ENCODE assay signal across 28 cellular contexts in the genomic region with DNA sequence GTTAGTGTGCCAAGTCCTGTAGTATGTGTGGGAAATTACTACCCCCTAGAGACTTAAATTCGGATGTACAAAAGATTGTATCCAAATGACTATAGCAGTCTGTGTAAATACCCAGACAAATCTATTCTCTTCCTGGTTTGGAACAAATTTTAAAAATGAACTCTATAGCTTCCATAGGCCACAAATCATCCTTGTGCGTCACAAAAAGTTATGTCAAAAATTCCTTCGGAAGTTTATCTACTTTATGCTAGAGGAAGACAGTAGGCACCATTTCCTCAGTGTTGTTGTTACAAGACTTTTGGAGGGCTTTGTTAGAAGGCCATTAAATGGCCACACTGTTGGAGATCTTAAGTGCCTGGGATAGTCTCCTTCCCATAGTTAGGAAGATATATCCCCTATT. TPM values are rescaled to one million over a fixed set of nuclear protein-coding genes. Genes with fewer than 3 reads are reported as not detected.
A peak's percentile ranks its signal among the peaks of the same experiment; 100 is the strongest.
DNase-seq lines count a peak whose midpoint lies in the region; ATAC-seq, FAIRE-seq and TF ChIP-seq lines count a peak whose summit lies in the region.
"Had no signal": no experiment of that assay in that cellular context is flagged by ENCODE, and none has a peak within 500 bp of the region (broad histone marks: within the 10 kb centered on the region; RNA-seq: fewer than 3 reads in every experiment).

No MANE protein-coding gene starts in this region.

- WGBS in HepG2 (ENCODE audit: low lambda C conversion rate): 96% methylated on average over 3 of the region's 3 CpGs
- 66% methylated on average over 3 of the region's 3 CpGs for WGBS in right lobe of liver (ENCODE audit: insufficient coverage, low coverage, low lambda C conversion rate, missing lambda C conversion rate)

- H3K79me2 ChIP-seq in HepG2 (ENCODE audit: insufficient read depth, low read length) (peaks cover 5% of the 10 kb centered on the region), OCI-LY3 (ENCODE audit: low read length) (peaks cover 31% of the 10 kb centered on the region)

- BruUV-seq in HepG2 (replicated peaks; lab: Mats Ljungman, UMichigan): TSS peak; percentile 20

- no peak for ATAC-seq in HepG2
- ATAC-seq in right lobe of liver: no peak
- ATAC-seq in foreskin keratinocyte: no peak
- ATAC-seq in Right ventricle myocardium inferior: no peak
- ATAC-seq: K562, PC-3 had no signal

- CTCF ChIA-PET in HepG2 (lab: Yijun Ruan, JAX; ENCODE audit: low intra/inter-chr PET ratio, low total read pairs): no interaction called here

- intact Hi-C loops in HepG2 (cut with micrococcal nuclease; ENCODE audit: unreplicated experiment): no loop called here
- intact Hi-C loops in right lobe of liver (cut with DNase I): no loop called here
- intact Hi-C loops in Right ventricle myocardium inferior (cut with DNase I): no loop called here

- H3K4me1 Mint-ChIP-seq in T-helper 2 cell treated with Interferon-gamma antibody and Interleukin-4, amounts not matched to agents 5 μg/mL and 100 μg/mL, for 36 hours (ENCODE audit: low read depth): no peaks in the 10 kb centered on the region

- TF ChIP-seq POLR2A in HepG2 (IDR thresholded peaks at IDR 0.05; ENCODE audit: insufficient read depth in 1 of 2, low read depth in 2 of 2, low read length in 2 of 2) (no peak), right lobe of liver (IDR thresholded peaks at IDR 0.05) (no peak)

- no peaks in the 10 kb centered on the region; the same call in 1 of the 2 replicates for H3K4me1 ChIP-seq in HepG2 (ENCODE audit: insufficient read depth, low read length)
- peaks cover 0 to 7% (median 0%) of the 10 kb centered on the region in 4 donors for H3K4me1 ChIP-seq in right lobe of liver
- no peaks in the 10 kb centered on the region for H3K4me1 ChIP-seq in OCI-LY3 (ENCODE audit: low read length)
- peaks cover 9% of the 10 kb centered on the region for H3K4me1 ChIP-seq in foreskin keratinocyte
- H3K4me1 ChIP-seq: HAP-1, SJCRH30 had no signal

- H3K4me3 ChIP-seq in HepG2 (replicated peaks in 1 of 3; ENCODE audit: insufficient read depth in 1 of 3, low read depth in 2 of 3, low read length in 3 of 3) (no peak overlapping the region), right lobe of liver (no peak overlapping the region), OCI-LY3 (ENCODE audit: low read length) (no peak overlapping the region)
- H3K4me3 ChIP-seq: BLaER1 treated with 17β-estradiol and CSF1 and Interleukin-3, amounts not matched to agents 10 nM and 100 nM; HAP-1; K562; SJCRH30 had no signal

- no peaks in the 10 kb centered on the region for H3K27me3 Mint-ChIP-seq in T-helper 2 cell treated with Interferon-gamma antibody and Interleukin-4, amounts not matched to agents 5 μg/mL and 100 μg/mL, for 36 hours (ENCODE audit: low read depth)
- H3K27me3 Mint-ChIP-seq: CD4-positive, alpha-beta T cell had no signal

- H4K20me1 ChIP-seq in HepG2 (ENCODE audit: insufficient read depth, low read length) (0 out of 2 replicates have a peak, but pooled peaks cover 3% of the 10 kb centered on the region), OCI-LY3 (ENCODE audit: insufficient read depth, low read length) (peaks cover 50% of the 10 kb centered on the region)

- H3K9ac ChIP-seq in HepG2 (ENCODE audit: insufficient read depth, low read depth, low read length) (no peak overlapping the region), OCI-LY3 (ENCODE audit: low read length) (no peak overlapping the region)
- H3K9ac ChIP-seq: BLaER1 treated with 17β-estradiol and CSF1 and Interleukin-3, amounts not matched to agents 10 nM and 100 nM had no signal

- FAIRE-seq in HepG2 (lab: Jason Lieb, UNC): no peak
- FAIRE-seq: G401.6, GM12891, K562 had no signal

- no peak overlapping the region for H3K27ac Mint-ChIP-seq in T-helper 2 cell treated with Interferon-gamma antibody and Interleukin-4, amounts not matched to agents 5 μg/mL and 100 μg/mL, for 36 hours
- H3K27ac Mint-ChIP-seq: CD4-positive, alpha-beta T cell had no signal

- H3K36me3 ChIP-seq in HepG2 (replicated peaks in 1 of 2; ENCODE audit: control insufficient read depth in 1 of 2, insufficient read depth in 2 of 2, low read length in 2 of 2): no peaks in the 10 kb centered on the region; a peak in 1 of 5 replicates
- no peaks in the 10 kb centered on the region for H3K36me3 ChIP-seq in right lobe of liver
- peaks cover 4% of the 10 kb centered on the region for H3K36me3 ChIP-seq in OCI-LY3 (replicated peaks; ENCODE audit: low read depth, low read length)
- H3K36me3 ChIP-seq: SJCRH30 had no signal

- no peaks in the 10 kb centered on the region for H3K9me3 ChIP-seq in HepG2 (ENCODE audit: low read length)
- no peaks in the 10 kb centered on the region for H3K9me3 ChIP-seq in right lobe of liver
- H3K9me3 ChIP-seq in OCI-LY3 (ENCODE audit: insufficient read depth, low read length): no peaks in the 10 kb centered on the region
- H3K9me3 ChIP-seq: SJCRH30 had no signal

- H3K27me3 ChIP-seq in HepG2 (ENCODE audit: control insufficient read depth in 1 of 2, insufficient read depth in 2 of 2, low read length in 2 of 2) (no peaks in the 10 kb centered on the region), right lobe of liver (no peaks in the 10 kb centered on the region), OCI-LY3 (ENCODE audit: low read depth, low read length) (no peaks in the 10 kb centered on the region), foreskin keratinocyte (no peaks in the 10 kb centered on the region)
- H3K27me3 ChIP-seq: BLaER1 treated with 17β-estradiol and CSF1 and Interleukin-3, amounts not matched to agents 10 nM and 100 nM; SJCRH30 had no signal

- TF ChIP-seq CTCF in HepG2 (CRISPR knock-in tag; IDR thresholded peaks at IDR 0.05) (no peak), right lobe of liver (IDR thresholded peaks at IDR 0.05) (no peak), OCI-LY3 (IDR thresholded peaks at IDR 0.05; ENCODE audit: low read depth, low read length) (0 out of 2 replicates have a peak, but pooled peaks have one; percentile 15), foreskin keratinocyte (conservative IDR thresholded peaks at IDR 0.05) (peak; percentile 10)

- no peak for TF ChIP-seq RAD21 in HepG2 (CRISPR knock-in tag; IDR thresholded peaks at IDR 0.05)

- no peak for DNase-seq in HepG2 (ENCODE audit: low spot score)
- no peak for DNase-seq in right lobe of liver
- DNase-seq in foreskin keratinocyte: no peak
- no peak for DNase-seq in Right ventricle myocardium inferior (ENCODE audit: missing footprints)
- DNase-seq in central memory CD4-positive, alpha-beta T cell: no peak
- DNase-seq in activated CD8-positive, alpha-beta memory T cell treated with anti-CD3 and anti-CD28 coated beads, Interleukin-2, amount 50 U/mL, for 48 hours: no peak
- DNase-seq in T-helper 2 cell treated with Interferon-gamma antibody and Interleukin-4, amounts not matched to agents 5 μg/mL and 100 μg/mL, for 36 hours (ENCODE audit: low spot score): no peak
- DNase-seq: AML-193; CD4-positive, alpha-beta T cell; COR-L47; GOT3; Kasumi-1; MV-4-11; NCI-H1105; NCI-H1436 treated with DMSO at 0.1 percent for 48 hours; NCI-H187 treated with DMSO at 0.1 percent for 48 hours; NCI-H2107; NCI-H524 treated with DMSO at 0.1 percent for 48 hours; NCI-H774; PC-3; SJCRH30 had no signal

- no peak overlapping the region for H2AFZ ChIP-seq in HepG2 (ENCODE audit: low read length)
- H2AFZ ChIP-seq in OCI-LY3 (ENCODE audit: low read depth, low read length): no peak overlapping the region

- no peak overlapping the region for H3K4me3 Mint-ChIP-seq in T-helper 2 cell treated with Interferon-gamma antibody and Interleukin-4, amounts not matched to agents 5 μg/mL and 100 μg/mL, for 36 hours
- H3K4me3 Mint-ChIP-seq: CD4-positive, alpha-beta T cell had no signal

- no peaks in the 10 kb centered on the region for H3K9me3 Mint-ChIP-seq in T-helper 2 cell treated with Interferon-gamma antibody and Interleukin-4, amounts not matched to agents 5 μg/mL and 100 μg/mL, for 36 hours
- H3K9me3 Mint-ChIP-seq: CD4-positive, alpha-beta T cell had no signal

- TF ChIP-seq EP300 in HepG2 (IDR thresholded peaks at IDR 0.05; ENCODE audit: low read depth in 2 of 2, low read length in 2 of 2): no peak
- TF ChIP-seq EP300 in HepG2 (CRISPR knock-in tag; IDR thresholded peaks at IDR 0.05; ENCODE audit: borderline replicate concordance): no peak

- H3K4me2 ChIP-seq in HepG2 (ENCODE audit: low read depth, low read length): no peak overlapping the region
- H3K4me2 ChIP-seq in OCI-LY3 (ENCODE audit: low read length): no peak overlapping the region
- H3K4me2 ChIP-seq: BLaER1 treated with 17β-estradiol and CSF1 and Interleukin-3, amounts not matched to agents 10 nM and 100 nM had no signal

- H3K27ac ChIP-seq in HepG2 (ENCODE audit: extremely low read length, insufficient read depth, low read length): no peak overlapping the region
- H3K27ac ChIP-seq in right lobe of liver: no peak overlapping the region
- H3K27ac ChIP-seq in OCI-LY3 (ENCODE audit: low read length): no peak overlapping the region
- H3K27ac ChIP-seq in foreskin keratinocyte: no peak overlapping the region
- H3K27ac ChIP-seq: BLaER1 treated with 17β-estradiol and CSF1 and Interleukin-3, amounts not matched to agents 10 nM and 100 nM; HL-60; SJCRH30 had no signal

- in situ Hi-C loops in HepG2 (cut with HindIII; ENCODE audit: extremely low pct_ligation_motif_present, low pct_unique_long_range_greater_than_20kb): no loop called here

- POLR2A ChIA-PET in HepG2 (lab: Yijun Ruan, JAX): no interaction called here

- no peaks in the 10 kb centered on the region for H3K36me3 Mint-ChIP-seq in T-helper 2 cell treated with Interferon-gamma antibody and Interleukin-4, amounts not matched to agents 5 μg/mL and 100 μg/mL, for 36 hours (ENCODE audit: low read depth)

RNA-seq across cellular contexts. Expression of a gene that starts 41.5 kb away (rescaled TPM):
- total RNA-seq in HepG2 (2016; rRNA removed; fragmentation: Illumina TruSeq; extraction: Trizol) (8.0 and 10.5 TPM in 2 replicates), right lobe of liver (10 to 100 TPM in 2 of 6 experiments, 1 to 10 TPM in 4; 7.0 to 14.2 (median 8.5) TPM), foreskin keratinocyte (7.5 and 9.1 TPM in 2 replicates), Right ventricle myocardium inferior (20.3 TPM)
- 6.8 and 7.5 TPM in 2 replicates for total RNA-seq in HepG2 (2016; cell fraction: cytosol; rRNA removed; fragmentation: Illumina TruSeq; extraction: Trizol; ENCODE audit: low read depth)
- total RNA-seq in HepG2 (2016; cell fraction: insoluble cytoplasmic fraction; rRNA removed; fragmentation: Illumina TruSeq; extraction: Trizol): 8.5 and 11.2 TPM in 2 replicates
- total RNA-seq in HepG2 (2016; cell fraction: membrane; rRNA removed; fragmentation: Illumina TruSeq; extraction: Trizol): 5.0 and 6.3 TPM in 2 replicates
- 6.0 and 7.0 TPM in 2 replicates for total RNA-seq in HepG2 (2016; cell fraction: nucleus; rRNA removed; fragmentation: Illumina TruSeq; extraction: Trizol)
- polyA plus RNA-seq in HepG2 (2011; rRNA removed) (4.3 and 4.5 TPM in 2 replicates), foreskin keratinocyte (4.9 and 7.0 TPM in 2 replicates)
- 2.3 and 4.0 TPM in 2 replicates for polyA plus RNA-seq in HepG2 (2011; cell fraction: cytosol; rRNA removed)
- 1.8 and 3.5 TPM in 2 replicates for polyA plus RNA-seq in HepG2 (2011; cell fraction: nucleus; rRNA removed)
- 6.4 and 6.7 TPM in 2 replicates for polyA plus RNA-seq in HepG2 (2012)
- polyA plus RNA-seq in HepG2 (2016; cell fraction: cytosol; fragmentation: Illumina TruSeq; extraction: Trizol; ENCODE audit: low read depth): 1.1 TPM in 2 replicates
- 10.4 and 12.6 TPM in 2 replicates for polyA plus RNA-seq in HepG2 (2016; cell fraction: insoluble cytoplasmic fraction; fragmentation: Illumina TruSeq; extraction: Trizol; ENCODE audit: low read depth)
- 2.2 and 3.1 TPM in 2 replicates for polyA plus RNA-seq in HepG2 (2016; cell fraction: membrane; fragmentation: Illumina TruSeq; extraction: Trizol; ENCODE audit: low read depth)
- polyA plus RNA-seq in HepG2 (2016; cell fraction: nucleus; fragmentation: Illumina TruSeq; extraction: Trizol; ENCODE audit: insufficient read depth, low read depth): 7.0 and 7.8 TPM in 2 replicates
- 2.0 and 2.2 TPM in 2 replicates for polyA minus RNA-seq in HepG2 (2011; rRNA and poly(A)+ RNA removed; ENCODE audit: low replicate concordance)
- polyA minus RNA-seq in HepG2 (2011; cell fraction: cytosol; rRNA and poly(A)+ RNA removed): 4.0 and 6.2 TPM in 2 replicates
- polyA minus RNA-seq in HepG2 (2011; cell fraction: nucleus; rRNA and poly(A)+ RNA removed): 12.7 and 14.3 TPM in 2 replicates

RNA-seq across cellular contexts. Expression of a gene that starts 41.6 kb away (rescaled TPM):
- total RNA-seq in HepG2 (2016; rRNA removed; fragmentation: Illumina TruSeq; extraction: Trizol): 1,297 and 1,763 TPM in 2 replicates
- 1,586 and 1,699 TPM in 2 replicates for total RNA-seq in HepG2 (2016; cell fraction: cytosol; rRNA removed; fragmentation: Illumina TruSeq; extraction: Trizol; ENCODE audit: low read depth)
- 1,351 and 1,926 TPM in 2 replicates for total RNA-seq in HepG2 (2016; cell fraction: insoluble cytoplasmic fraction; rRNA removed; fragmentation: Illumina TruSeq; extraction: Trizol)
- 3,254 and 3,418 TPM in 2 replicates for total RNA-seq in HepG2 (2016; cell fraction: membrane; rRNA removed; fragmentation: Illumina TruSeq; extraction: Trizol)
- total RNA-seq in HepG2 (2016; cell fraction: nucleus; rRNA removed; fragmentation: Illumina TruSeq; extraction: Trizol): 503 TPM in 2 replicates
- 3,693 and 3,955 TPM in 2 replicates for polyA plus RNA-seq in HepG2 (2011; rRNA removed)
- 6,013 and 6,757 TPM in 2 replicates for polyA plus RNA-seq in HepG2 (2011; cell fraction: cytosol; rRNA removed)
- polyA plus RNA-seq in HepG2 (2011; cell fraction: nucleus; rRNA removed): 1,196 and 1,371 TPM in 2 replicates
- polyA plus RNA-seq in HepG2 (2012): 2,819 and 3,574 TPM in 2 replicates
- polyA plus RNA-seq in HepG2 (2016; cell fraction: cytosol; fragmentation: Illumina TruSeq; extraction: Trizol; ENCODE audit: low read depth): 3,375 and 3,723 TPM in 2 replicates
- 2,788 and 2,868 TPM in 2 replicates for polyA plus RNA-seq in HepG2 (2016; cell fraction: insoluble cytoplasmic fraction; fragmentation: Illumina TruSeq; extraction: Trizol; ENCODE audit: low read depth)
- 4,974 and 5,217 TPM in 2 replicates for polyA plus RNA-seq in HepG2 (2016; cell fraction: membrane; fragmentation: Illumina TruSeq; extraction: Trizol; ENCODE audit: low read depth)
- polyA plus RNA-seq in HepG2 (2016; cell fraction: nucleus; fragmentation: Illumina TruSeq; extraction: Trizol; ENCODE audit: insufficient read depth, low read depth): 1,295 and 1,318 TPM in 2 replicates
- polyA minus RNA-seq in HepG2 (2011; rRNA and poly(A)+ RNA removed; ENCODE audit: low replicate concordance): 1,424 and 2,177 TPM in 2 replicates
- polyA minus RNA-seq in HepG2 (2011; cell fraction: cytosol; rRNA and poly(A)+ RNA removed): 848 and 1,008 TPM in 2 replicates
- polyA minus RNA-seq in HepG2 (2011; cell fraction: nucleus; rRNA and poly(A)+ RNA removed): 296 and 376 TPM in 2 replicates
- 100 to 1,000 TPM; 572 to 932 (median 636) TPM for total RNA-seq in right lobe of liver
- total RNA-seq in foreskin keratinocyte: 2,112 and 2,154 TPM in 2 replicates
- polyA plus RNA-seq in foreskin keratinocyte: 3,005 and 3,026 TPM in 2 replicates
- total RNA-seq in Right ventricle myocardium inferior: 1,001 TPM

Comparison
In these comparisons a context has a peak if more than half of its experiments do, and no peak if none do; other contexts are left out.
1. CTCF ChIP-seq: peak in OCI-LY3 (single experiment) and foreskin keratinocyte (single experiment); none in HepG2 (single experiment) and right lobe of liver (0 of 4).